ENCODE assay signal across 8 cellular contexts in genomic region chr11:67483498-67483798, GRCh38. TPM values are rescaled to one million over a fixed set of nuclear protein-coding genes. Genes with fewer than 3 reads are reported as not detected.
DNase-seq lines count a peak whose midpoint lies in the region; ATAC-seq and TF ChIP-seq lines count a peak whose summit lies in the region.

No MANE protein-coding gene starts in this region.

- H3K79me2 ChIP-seq in MM.1S (ENCODE audit: low read length): peaks cover 26% of the 10 kb centered on the region

- peaks cover 20% of the 10 kb centered on the region for H3K4me1 ChIP-seq in MM.1S (ENCODE audit: low read length)
- H3K4me1 ChIP-seq in neuron (ENCODE audit: insufficient read depth, low read length): peaks cover 6% of the 10 kb centered on the region

- H3K27ac ChIP-seq in MM.1S (ENCODE audit: low read length) (no peak overlapping the region), dorsolateral prefrontal cortex (peak overlapping the region; percentile 23 to 99 (median 96))

- H3K27me3 ChIP-seq in BJ (ENCODE audit: control insufficient read depth, insufficient read depth, low read length) (no peaks in the 10 kb centered on the region), MM.1S (replicated peaks; ENCODE audit: insufficient read depth, low read length) (peaks cover 19% of the 10 kb centered on the region), dorsolateral prefrontal cortex (no peaks in the 10 kb centered on the region), neuron (ENCODE audit: insufficient read depth, low read length) (no peaks in the 10 kb centered on the region)

- H3K36me3 ChIP-seq in BJ (ENCODE audit: control insufficient read depth, insufficient read depth, low read length): peaks cover 4% of the 10 kb centered on the region
- no peaks in the 10 kb centered on the region for H3K36me3 ChIP-seq in MM.1S (replicated peaks; ENCODE audit: insufficient read depth, low read length)
- H3K36me3 ChIP-seq in neuron (ENCODE audit: insufficient read depth, low read length): peaks cover 11% of the 10 kb centered on the region

- no peaks in the 10 kb centered on the region for H3K9me2 ChIP-seq in MM.1S (replicated peaks; ENCODE audit: insufficient read depth, low read length)

- POLR2A ChIA-PET in BJ (lab: Charles Lee): no interaction called here

- DNase-seq in BJ (ENCODE audit: low read depth): no peak
- no peak for DNase-seq in MM.1S
- DNase-seq in dorsolateral prefrontal cortex: no peak
- DNase-seq in NCI-H2171 (lab: John Stamatoyannopoulos, UW): no peak
- DNase-seq in Kasumi-1 (lab: John Stamatoyannopoulos, UW): no peak

- no peaks in the 10 kb centered on the region for H3K9me3 ChIP-seq in MM.1S (replicated peaks; ENCODE audit: insufficient read depth, low read length)
- H3K9me3 ChIP-seq in neuron (ENCODE audit: low read length): no peaks in the 10 kb centered on the region

- H3K9ac ChIP-seq in MM.1S (ENCODE audit: low read length): no peak overlapping the region

- no peak for TF ChIP-seq CTCF in BJ (IDR thresholded peaks at IDR 0.05; ENCODE audit: insufficient read depth, low read depth, low read length)
- TF ChIP-seq CTCF in MM.1S (IDR thresholded peaks at IDR 0.05; ENCODE audit: low read length): no peak
- peak in 1 of 56 donors; percentile 2 for TF ChIP-seq CTCF in dorsolateral prefrontal cortex (IDR thresholded peaks at IDR 0.05 in 54 of 56, conservative IDR thresholded peaks at IDR 0.05 in 2 of 56; ENCODE audit: low read depth in 1 of 56, partially characterized antibody in 56 of 56)

- H3F3A ChIP-seq in MM.1S (ENCODE audit: insufficient read depth, low read length): no peaks in the 10 kb centered on the region

- CTCF ChIA-PET in BJ (lab: Yijun Ruan, JAX): no interaction called here

- H3K4me3 ChIP-seq in BJ (ENCODE audit: low read depth, low read length): peak overlapping the region; percentile 70
- H3K4me3 ChIP-seq in MM.1S (ENCODE audit: low read length): peak overlapping the region; percentile 67
- peak overlapping the region; percentile 53 to 85 (median 69) for H3K4me3 ChIP-seq in dorsolateral prefrontal cortex
- peak overlapping the region; percentile 58 for H3K4me3 ChIP-seq in neuron (ENCODE audit: low read length)

- H4K20me1 ChIP-seq in MM.1S (ENCODE audit: insufficient read depth, low read length): no peaks in the 10 kb centered on the region

- H3K4me2 ChIP-seq in MM.1S (ENCODE audit: low read depth, low read length): peak overlapping the region; percentile 56

- H2AFZ ChIP-seq in MM.1S (ENCODE audit: low read length) (peak overlapping the region; percentile 90; the same call in 1 of the 2 replicates), neuron (ENCODE audit: low read depth, low read length) (peak overlapping the region; percentile 64)

- ATAC-seq in HG03039 (IDR thresholded peaks at IDR 0.05; ENCODE audit: unreplicated experiment) (no peak), GM21825 (IDR thresholded peaks at IDR 0.05; ENCODE audit: unreplicated experiment) (no peak)

- intact Hi-C loops in dorsolateral prefrontal cortex (cut with DNase I): loop anchor here (1.0 to 5.0 kb wide), 4 partner anchors 15 to 83 kb away; partner anchors contain the start of genes PPP1CA (in 2 of the 2), CDK2AP2 (in 1 of the 2), TBC1D10C (in 1 of the 2) and TMEM134 (in 1 of the 2)

RNA-seq across cellular contexts. Expression of gene AIP, which starts 0.6 kb away (rescaled TPM):
- polyA plus RNA-seq in BJ (2011; rRNA removed): 69.9 and 133 TPM in 2 replicates
- 34.8 and 51.3 TPM in 2 replicates for polyA minus RNA-seq in BJ (2011; rRNA and poly(A)+ RNA removed)
- 10 to 100 TPM; 51.6 to 82.9 (median 65.8) TPM for total RNA-seq in dorsolateral prefrontal cortex

RNA-seq across cellular contexts. Expression of gene TMEM134, which starts 14.4 kb away (rescaled TPM):
- 30.6 and 31.7 TPM in 2 replicates for polyA plus RNA-seq in BJ (2011; rRNA removed)
- 6.5 and 6.6 TPM in 2 replicates for polyA minus RNA-seq in BJ (2011; rRNA and poly(A)+ RNA removed)
- 10 to 100 TPM; 21.2 to 62.4 (median 41.3) TPM for total RNA-seq in dorsolateral prefrontal cortex

RNA-seq across cellular contexts. Expression of gene PITPNM1, which starts 21.7 kb away (rescaled TPM):
- polyA plus RNA-seq in BJ (2011; rRNA removed): 8.0 and 14.4 TPM in 2 replicates
- polyA minus RNA-seq in BJ (2011; rRNA and poly(A)+ RNA removed): 10.0 and 15.3 TPM in 2 replicates
- 100 to 1,000 TPM in 19 of 120 experiments, 10 to 100 TPM in 101; 35.3 to 144 (median 86.1) TPM for total RNA-seq in dorsolateral prefrontal cortex

RNA-seq across cellular contexts. Expression of gene CDK2AP2, which starts 24.5 kb away (rescaled TPM):
- 15.4 and 30.4 TPM in 2 replicates for polyA plus RNA-seq in BJ (2011; rRNA removed)
- polyA minus RNA-seq in BJ (2011; rRNA and poly(A)+ RNA removed): 16.6 and 25.4 TPM in 2 replicates
- total RNA-seq in dorsolateral prefrontal cortex: 10 to 100 TPM; 16.6 to 82.7 (median 33.4) TPM

RNA-seq across cellular contexts. Expression of gene CABP4, which starts 28.3 kb away (rescaled TPM):
- polyA plus RNA-seq in BJ (2011; rRNA removed): not detected in 2 replicates
- not detected in 2 replicates for polyA minus RNA-seq in BJ (2011; rRNA and poly(A)+ RNA removed)
- 1 to 10 TPM in 58 of 120 experiments, under 1 TPM in 51, not detected in 11; 0.18 to 3.8 (median 1.1) TPM for total RNA-seq in dorsolateral prefrontal cortex
